ENCODE assay signal across 29 cellular contexts in the genomic region with DNA sequence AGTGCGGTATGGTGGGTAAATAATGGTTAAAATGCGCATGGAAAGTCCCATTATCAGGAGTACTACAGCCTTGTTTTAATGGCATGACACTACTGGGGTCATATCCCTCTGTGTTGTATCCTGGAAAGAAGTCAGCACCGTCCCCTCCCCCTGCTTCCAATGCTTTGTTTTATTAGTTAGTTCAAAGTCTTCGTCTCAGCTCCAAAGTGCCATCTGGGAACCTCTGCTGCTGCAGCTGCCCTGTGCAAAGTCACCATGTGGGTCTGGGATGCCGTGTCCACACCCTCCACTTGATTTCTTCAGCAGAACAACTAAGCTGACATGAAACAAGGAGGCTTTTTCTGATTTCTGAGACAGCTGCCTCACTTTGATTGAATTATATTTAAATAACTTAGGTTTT. TPM values are rescaled to one million over a fixed set of nuclear protein-coding genes. Genes with fewer than 3 reads are reported as not detected.
"Had no signal": no experiment of that assay in that cellular context is flagged by ENCODE, and none has a peak within 500 bp of the region (broad histone marks: within the 10 kb centered on the region; RNA-seq: fewer than 3 reads in every experiment).

No MANE protein-coding gene starts in this region.

- H3K27me3 ChIP-seq: colonic mucosa, heart left ventricle, neutrophil, right lobe of liver, suprapubic skin, thyroid gland, upper lobe of left lung, vagina had no signal

- H3K27ac ChIP-seq: colonic mucosa, heart left ventricle, neutrophil, psoas muscle, right lobe of liver, skin epidermis, suprapubic skin, upper lobe of left lung, vagina had no signal

- ATAC-seq: heart left ventricle; left lobe of liver; mucosa of descending colon; psoas muscle; right lobe of liver; stimulated activated effector memory CD8-positive, alpha-beta T cell treated with anti-CD3 and anti-CD28 coated beads, Interleukin-12 subunit alpha, Interleukin-12 subunit beta, amount 100 ng/mL, for 72 hours; stimulated activated naive CD8-positive, alpha-beta T cell treated with anti-CD3 and anti-CD28 coated beads, Interleukin-15, Interleukin-2, amounts not matched to agents 100 U/mL and 50 U/mL, for 24 hours had no signal

- H3K4me1 ChIP-seq: colonic mucosa, psoas muscle, right lobe of liver, suprapubic skin, upper lobe of left lung, vagina had no signal

- H3K9me3 ChIP-seq: colonic mucosa, mucosa of descending colon, neutrophil, right lobe of liver, suprapubic skin, thyroid gland, upper lobe of left lung, vagina had no signal

- H3K36me3 ChIP-seq: colonic mucosa, heart left ventricle, neutrophil, right lobe of liver, suprapubic skin, thyroid gland, upper lobe of left lung, vagina had no signal

- FAIRE-seq: endothelial cell of umbilical vein, islet of Langerhans had no signal

- DNase-seq: colonic mucosa; dermis blood vessel endothelial cell; effector CD4-positive, alpha-beta T cell; endodermal cell; erythroblast; foreskin melanocyte; heart left ventricle; hypothalamus; kidney glomerular epithelial cell; mammary epithelial cell; mucosa of descending colon; naive B cell; nephron progenitor cell; psoas muscle; retina; right lobe of liver; stimulated activated CD4-positive, alpha-beta T cell treated with anti-CD3 and anti-CD28 coated beads, Interleukin-4, amount 100 ng/mL, for 1 hour; stimulated activated CD8-positive, alpha-beta memory T cell treated with anti-CD3 and anti-CD28 coated beads, Interleukin-4, amount 100 ng/mL, for 48 hours; stimulated activated naive CD8-positive, alpha-beta T cell treated with anti-CD3 and anti-CD28 coated beads, Interleukin-15, Interleukin-2, amounts not matched to agents 100 U/mL and 50 U/mL, for 24 hours; thyroid gland; upper lobe of left lung had no signal

- H3K4me3 ChIP-seq: colonic mucosa, heart left ventricle, mucosa of descending colon, psoas muscle, right lobe of liver, skin epidermis, suprapubic skin, thyroid gland, upper lobe of left lung, vagina had no signal

RNA-seq across cellular contexts. Expression of a gene that starts 29.5 kb away (rescaled TPM):
- total RNA-seq: endothelial cell of umbilical vein had no signal
